In the genomic region with DNA sequence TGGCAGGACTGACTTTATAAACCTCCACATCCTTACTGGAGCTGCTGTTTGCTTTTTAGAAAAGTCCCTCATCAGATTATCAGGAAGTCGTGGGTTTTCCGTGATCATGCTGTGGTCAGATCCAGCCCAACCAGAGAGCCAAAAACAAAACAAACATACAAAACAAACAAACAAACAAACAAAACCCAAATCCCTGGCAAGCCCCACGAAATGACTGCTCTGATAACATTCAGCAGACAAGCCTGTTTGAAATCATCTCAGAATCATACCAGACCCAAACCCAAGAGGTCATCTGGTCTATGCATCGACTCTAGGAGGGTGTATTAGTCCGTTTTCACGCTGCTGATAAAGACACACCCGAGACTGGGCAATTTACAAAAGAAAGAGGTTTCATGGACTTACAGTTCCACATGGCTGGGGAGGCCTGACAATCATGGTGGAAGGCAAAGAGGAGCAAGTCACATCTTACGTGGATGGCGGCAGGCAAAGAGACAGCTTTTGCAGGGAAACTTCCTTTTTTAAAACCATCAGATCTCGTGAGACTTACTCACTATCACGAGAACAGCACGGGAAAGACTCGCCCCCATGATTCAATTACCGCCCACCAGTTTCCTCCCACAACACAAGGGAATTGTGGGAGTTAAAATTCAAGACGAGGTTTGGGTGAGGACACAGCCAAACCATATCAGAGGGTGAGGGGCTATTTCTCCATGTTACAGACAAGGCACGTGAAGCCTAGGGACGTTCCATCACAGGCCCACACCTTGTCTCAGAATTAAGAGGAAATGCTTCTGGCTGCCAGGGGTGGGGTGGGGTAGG, we compare ENCODE assay signal across 23 cellular contexts.
"Had no signal": no experiment of that assay in that cellular context is flagged by ENCODE, and none has a peak within 500 bp of the region (broad histone marks: within the 10 kb centered on the region; RNA-seq: fewer than 3 reads in every experiment).

No MANE protein-coding gene starts in this region.

- H3K9me3 ChIP-seq: ascending aorta, esophagus muscularis mucosa, gastroesophageal sphincter, heart left ventricle, mucosa of descending colon, neutrophil, stomach, testis had no signal

- H3K27me3 ChIP-seq: ascending aorta, esophagus muscularis mucosa, gastroesophageal sphincter, heart left ventricle, neutrophil, stomach, testis had no signal

- H3K4me3 ChIP-seq: ascending aorta, esophagus muscularis mucosa, gastroesophageal sphincter, heart left ventricle, mucosa of descending colon, smooth muscle cell, stomach, testis had no signal

- H3K4me2 ChIP-seq: smooth muscle cell had no signal

- H3K27ac ChIP-seq: ascending aorta, esophagus muscularis mucosa, gastroesophageal sphincter, heart left ventricle, neutrophil, parathyroid adenoma, stomach, testis, WERI-Rb-1 had no signal

- H3K9me3 Mint-ChIP-seq: activated naive CD4-positive, alpha-beta T cell treated with anti-CD3 and anti-CD28 coated beads, Interleukin-2, amount 50 U/mL, for 24 hours; activated T-cell treated with anti-CD3 and anti-CD28 coated beads, Interleukin-2, amount 50 U/mL, for 4 hours; naive B cell; type B pancreatic cell had no signal

- H3K79me2 ChIP-seq: parathyroid adenoma had no signal

- H3K4me1 ChIP-seq: ascending aorta, testis had no signal

- H3K27me3 Mint-ChIP-seq: activated naive CD4-positive, alpha-beta T cell treated with anti-CD3 and anti-CD28 coated beads, Interleukin-2, amount 50 U/mL, for 24 hours; naive B cell had no signal

- DNase-seq: activated CD4-positive, alpha-beta T cell treated with anti-CD3 and anti-CD28 coated beads for 1 hour; activated CD4-positive, alpha-beta T cell treated with anti-CD3 and anti-CD28 coated beads, Interleukin-2, amount 50 U/mL, for 48 hours; activated effector memory CD4-positive, alpha-beta T cell treated with Interleukin-2 at 50 U/mL for 16 hours; activated T-cell treated with anti-CD3 and anti-CD28 coated beads, Interleukin-2, amount 50 U/mL, for 4 hours; cerebellar nuclear complex; effector CD4-positive, alpha-beta T cell; heart left ventricle; left ventricle myocardium superior; mucosa of descending colon; naive B cell; stimulated activated CD4-positive, alpha-beta T cell treated with anti-CD3 and anti-CD28 coated beads, Interleukin-4, amount 100 ng/mL, for 1 hour; stomach; testis; WERI-Rb-1 had no signal

- H3K27ac Mint-ChIP-seq: type B pancreatic cell had no signal

- H3K9ac ChIP-seq: parathyroid adenoma had no signal

- H3K4me3 Mint-ChIP-seq: activated naive CD4-positive, alpha-beta T cell treated with anti-CD3 and anti-CD28 coated beads, Interleukin-2, amount 50 U/mL, for 24 hours; activated T-cell treated with anti-CD3 and anti-CD28 coated beads, Interleukin-2, amount 50 U/mL, for 4 hours; naive B cell; type B pancreatic cell had no signal

- H3K36me3 ChIP-seq: ascending aorta, esophagus muscularis mucosa, gastroesophageal sphincter, stomach, WERI-Rb-1 had no signal

- H3K36me3 Mint-ChIP-seq: activated naive CD4-positive, alpha-beta T cell treated with anti-CD3 and anti-CD28 coated beads, Interleukin-2, amount 50 U/mL, for 24 hours; naive B cell; type B pancreatic cell had no signal

- H2AFZ ChIP-seq: parathyroid adenoma had no signal

- ATAC-seq: activated T-cell treated with anti-CD3 and anti-CD28 coated beads, Interleukin-2, amount 50 U/mL, for 4 hours; gastroesophageal sphincter; heart left ventricle; left ventricle myocardium superior; mucosa of descending colon; sciatic nerve had no signal
